In the genomic region with DNA sequence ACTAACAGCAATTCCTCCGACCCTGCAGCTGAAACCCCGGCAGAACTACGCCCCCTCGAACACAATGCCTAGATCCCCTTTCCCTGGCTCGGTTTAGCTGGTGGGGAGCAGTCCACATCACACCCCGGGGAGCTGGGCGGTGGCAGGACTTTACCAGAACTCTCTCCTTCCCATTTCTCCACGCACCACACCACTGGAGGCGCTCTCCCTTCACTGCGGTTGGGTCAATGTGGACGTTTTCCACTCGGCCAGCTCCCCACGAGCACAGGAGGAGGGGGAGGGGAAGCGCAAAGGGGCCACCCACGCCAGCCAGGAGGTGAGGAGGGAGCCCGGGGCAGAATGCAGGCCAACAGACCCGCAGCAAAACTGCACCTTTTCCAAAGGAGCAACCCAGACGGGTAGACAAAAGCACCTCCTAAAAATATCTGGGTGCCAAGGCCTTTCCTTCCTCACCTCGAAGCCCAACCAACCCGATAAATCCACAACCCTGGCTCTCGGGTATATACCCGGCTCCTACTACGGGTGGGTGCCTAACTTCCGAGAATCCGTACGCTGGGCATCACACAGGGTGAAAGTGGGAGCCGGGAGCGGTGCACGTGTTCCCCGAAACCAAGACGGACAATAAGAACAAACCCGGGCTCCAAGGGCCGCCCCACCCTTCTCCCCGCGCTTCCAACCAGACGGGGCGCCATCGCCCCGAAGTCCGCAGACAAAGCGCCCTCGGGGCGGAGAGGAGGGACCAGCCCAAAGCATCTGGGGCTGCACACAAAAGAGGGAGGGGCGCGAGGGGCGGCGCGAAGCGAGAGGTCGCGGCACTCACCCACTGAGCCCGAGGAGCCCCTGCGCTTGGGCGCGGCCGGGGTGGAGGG, we compare ENCODE assay signal across 1 cellular context.
TF ChIP-seq lines count a peak whose summit lies in the region.

No MANE protein-coding gene starts in this region.

TF ChIP-seq in HepG2, 621 proteins besides CTCF, POLR2A, EP300 and RAD21 (continued from another document and continues in another):
- TF ChIP-seq, protein P1, sequence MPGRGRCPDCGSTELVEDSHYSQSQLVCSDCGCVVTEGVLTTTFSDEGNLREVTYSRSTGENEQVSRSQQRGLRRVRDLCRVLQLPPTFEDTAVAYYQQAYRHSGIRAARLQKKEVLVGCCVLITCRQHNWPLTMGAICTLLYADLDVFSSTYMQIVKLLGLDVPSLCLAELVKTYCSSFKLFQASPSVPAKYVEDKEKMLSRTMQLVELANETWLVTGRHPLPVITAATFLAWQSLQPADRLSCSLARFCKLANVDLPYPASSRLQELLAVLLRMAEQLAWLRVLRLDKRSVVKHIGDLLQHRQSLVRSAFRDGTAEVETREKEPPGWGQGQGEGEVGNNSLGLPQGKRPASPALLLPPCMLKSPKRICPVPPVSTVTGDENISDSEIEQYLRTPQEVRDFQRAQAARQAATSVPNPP (CRISPR knock-in tag; IDR thresholded peaks at IDR 0.05), result 0 out of 2 replicates have a peak, but pooled peaks have one; percentile 57
- TF ChIP-seq, protein P2, sequence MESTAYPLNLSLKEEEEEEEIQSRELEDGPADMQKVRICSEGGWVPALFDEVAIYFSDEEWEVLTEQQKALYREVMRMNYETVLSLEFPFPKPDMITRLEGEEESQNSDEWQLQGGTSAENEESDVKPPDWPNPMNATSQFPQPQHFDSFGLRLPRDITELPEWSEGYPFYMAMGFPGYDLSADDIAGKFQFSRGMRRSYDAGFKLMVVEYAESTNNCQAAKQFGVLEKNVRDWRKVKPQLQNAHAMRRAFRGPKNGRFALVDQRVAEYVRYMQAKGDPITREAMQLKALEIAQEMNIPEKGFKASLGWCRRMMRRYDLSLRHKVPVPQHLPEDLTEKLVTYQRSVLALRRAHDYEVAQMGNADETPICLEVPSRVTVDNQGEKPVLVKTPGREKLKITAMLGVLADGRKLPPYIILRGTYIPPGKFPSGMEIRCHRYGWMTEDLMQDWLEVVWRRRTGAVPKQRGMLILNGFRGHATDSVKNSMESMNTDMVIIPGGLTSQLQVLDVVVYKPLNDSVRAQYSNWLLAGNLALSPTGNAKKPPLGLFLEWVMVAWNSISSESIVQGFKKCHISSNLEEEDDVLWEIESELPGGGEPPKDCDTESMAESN (CRISPR knock-in tag; conservative IDR thresholded peaks at IDR 0.05), result peak; percentile 78
- TF ChIP-seq, protein P3, sequence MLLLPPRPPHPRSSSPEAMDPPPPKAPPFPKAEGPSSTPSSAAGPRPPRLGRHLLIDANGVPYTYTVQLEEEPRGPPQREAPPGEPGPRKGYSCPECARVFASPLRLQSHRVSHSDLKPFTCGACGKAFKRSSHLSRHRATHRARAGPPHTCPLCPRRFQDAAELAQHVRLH (CRISPR knock-in tag; IDR thresholded peaks at IDR 0.05; ENCODE audit: borderline replicate concordance, low read depth), result peak; percentile 38
- TF ChIP-seq ZNF816 (CRISPR knock-in tag; IDR thresholded peaks at IDR 0.05; ENCODE audit: borderline replicate concordance) (peak; percentile 86), PHF5A (CRISPR knock-in tag; IDR thresholded peaks at IDR 0.05; ENCODE audit: low read depth, unreplicated experiment) (peak; percentile 13), ZNF83 (CRISPR knock-in tag; IDR thresholded peaks at IDR 0.05; ENCODE audit: borderline replicate concordance) (no peak), ZNF556 (CRISPR knock-in tag; IDR thresholded peaks at IDR 0.05; ENCODE audit: borderline replicate concordance) (peak; percentile 71; the same call in 1 of the 2 replicates), ZNF292 (CRISPR knock-in tag; IDR thresholded peaks at IDR 0.05; ENCODE audit: borderline replicate concordance, low read depth) (no peak), CCDC6 (CRISPR knock-in tag; IDR thresholded peaks at IDR 0.05) (peak; percentile 49; the same call in 1 of the 2 replicates), YY1 (IDR thresholded peaks at IDR 0.05; ENCODE audit: insufficient read depth, insufficient replicate concordance, low read depth, low read length) (peak; percentile 58), TSC22D2 (CRISPR knock-in tag; IDR thresholded peaks at IDR 0.05; ENCODE audit: borderline replicate concordance) (peak; percentile 31; the same call in 1 of the 2 replicates), SUZ12 (IDR thresholded peaks at IDR 0.05; ENCODE audit: low read depth, low read length) (0 out of 2 replicates have a peak, but pooled peaks have one; percentile 1), ZNF382 (CRISPR knock-in tag; IDR thresholded peaks at IDR 0.05; ENCODE audit: borderline replicate concordance) (no peak), TBX3 (IDR thresholded peaks at IDR 0.05; ENCODE audit: borderline replicate concordance) (0 out of 2 replicates have a peak, but pooled peaks have one; percentile 37), MATR3 (CRISPR knock-in tag; IDR thresholded peaks at IDR 0.05) (no peak), KDM3A (CRISPR knock-in tag; IDR thresholded peaks at IDR 0.05; ENCODE audit: low read depth) (no peak), GATAD2A (CRISPR knock-in tag; IDR thresholded peaks at IDR 0.05) (peak; percentile 96), ZNF235 (CRISPR knock-in tag; IDR thresholded peaks at IDR 0.05; ENCODE audit: borderline replicate concordance) (peak; percentile 43; the same call in 1 of the 2 replicates), FOXK2 (IDR thresholded peaks at IDR 0.05) (no peak)
- TF ChIP-seq, protein P4, sequence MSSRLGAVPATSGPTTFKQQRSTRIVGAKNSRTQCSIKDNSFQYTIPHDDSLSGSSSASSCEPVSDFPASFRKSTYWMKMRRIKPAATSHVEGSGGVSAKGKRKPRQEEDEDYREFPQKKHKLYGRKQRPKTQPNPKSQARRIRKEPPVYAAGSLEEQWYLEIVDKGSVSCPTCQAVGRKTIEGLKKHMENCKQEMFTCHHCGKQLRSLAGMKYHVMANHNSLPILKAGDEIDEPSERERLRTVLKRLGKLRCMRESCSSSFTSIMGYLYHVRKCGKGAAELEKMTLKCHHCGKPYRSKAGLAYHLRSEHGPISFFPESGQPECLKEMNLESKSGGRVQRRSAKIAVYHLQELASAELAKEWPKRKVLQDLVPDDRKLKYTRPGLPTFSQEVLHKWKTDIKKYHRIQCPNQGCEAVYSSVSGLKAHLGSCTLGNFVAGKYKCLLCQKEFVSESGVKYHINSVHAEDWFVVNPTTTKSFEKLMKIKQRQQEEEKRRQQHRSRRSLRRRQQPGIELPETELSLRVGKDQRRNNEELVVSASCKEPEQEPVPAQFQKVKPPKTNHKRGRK (CRISPR knock-in tag; IDR thresholded peaks at IDR 0.05), result 0 out of 2 replicates have a peak, but pooled peaks have one; percentile 49
- TF ChIP-seq, protein P5, sequence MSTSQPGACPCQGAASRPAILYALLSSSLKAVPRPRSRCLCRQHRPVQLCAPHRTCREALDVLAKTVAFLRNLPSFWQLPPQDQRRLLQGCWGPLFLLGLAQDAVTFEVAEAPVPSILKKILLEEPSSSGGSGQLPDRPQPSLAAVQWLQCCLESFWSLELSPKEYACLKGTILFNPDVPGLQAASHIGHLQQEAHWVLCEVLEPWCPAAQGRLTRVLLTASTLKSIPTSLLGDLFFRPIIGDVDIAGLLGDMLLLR (CRISPR knock-in tag; IDR thresholded peaks at IDR 0.05), result peak; percentile 81
- TF ChIP-seq, protein P6, sequence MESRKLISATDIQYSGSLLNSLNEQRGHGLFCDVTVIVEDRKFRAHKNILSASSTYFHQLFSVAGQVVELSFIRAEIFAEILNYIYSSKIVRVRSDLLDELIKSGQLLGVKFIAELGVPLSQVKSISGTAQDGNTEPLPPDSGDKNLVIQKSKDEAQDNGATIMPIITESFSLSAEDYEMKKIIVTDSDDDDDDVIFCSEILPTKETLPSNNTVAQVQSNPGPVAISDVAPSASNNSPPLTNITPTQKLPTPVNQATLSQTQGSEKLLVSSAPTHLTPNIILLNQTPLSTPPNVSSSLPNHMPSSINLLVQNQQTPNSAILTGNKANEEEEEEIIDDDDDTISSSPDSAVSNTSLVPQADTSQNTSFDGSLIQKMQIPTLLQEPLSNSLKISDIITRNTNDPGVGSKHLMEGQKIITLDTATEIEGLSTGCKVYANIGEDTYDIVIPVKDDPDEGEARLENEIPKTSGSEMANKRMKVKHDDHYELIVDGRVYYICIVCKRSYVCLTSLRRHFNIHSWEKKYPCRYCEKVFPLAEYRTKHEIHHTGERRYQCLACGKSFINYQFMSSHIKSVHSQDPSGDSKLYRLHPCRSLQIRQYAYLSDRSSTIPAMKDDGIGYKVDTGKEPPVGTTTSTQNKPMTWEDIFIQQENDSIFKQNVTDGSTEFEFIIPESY (CRISPR knock-in tag; IDR thresholded peaks at IDR 0.05), result 0 out of 2 replicates have a peak, but pooled peaks have one; percentile 46
- TF ChIP-seq, protein P7, sequence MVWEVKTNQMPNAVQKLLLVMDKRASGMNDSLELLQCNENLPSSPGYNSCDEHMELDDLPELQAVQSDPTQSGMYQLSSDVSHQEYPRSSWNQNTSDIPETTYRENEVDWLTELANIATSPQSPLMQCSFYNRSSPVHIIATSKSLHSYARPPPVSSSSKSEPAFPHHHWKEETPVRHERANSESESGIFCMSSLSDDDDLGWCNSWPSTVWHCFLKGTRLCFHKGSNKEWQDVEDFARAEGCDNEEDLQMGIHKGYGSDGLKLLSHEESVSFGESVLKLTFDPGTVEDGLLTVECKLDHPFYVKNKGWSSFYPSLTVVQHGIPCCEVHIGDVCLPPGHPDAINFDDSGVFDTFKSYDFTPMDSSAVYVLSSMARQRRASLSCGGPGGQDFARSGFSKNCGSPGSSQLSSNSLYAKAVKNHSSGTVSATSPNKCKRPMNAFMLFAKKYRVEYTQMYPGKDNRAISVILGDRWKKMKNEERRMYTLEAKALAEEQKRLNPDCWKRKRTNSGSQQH (CRISPR knock-in tag; IDR thresholded peaks at IDR 0.05; ENCODE audit: low read depth), result peak; percentile 32; the same call in 1 of the 2 replicates
- TF ChIP-seq, protein P8, sequence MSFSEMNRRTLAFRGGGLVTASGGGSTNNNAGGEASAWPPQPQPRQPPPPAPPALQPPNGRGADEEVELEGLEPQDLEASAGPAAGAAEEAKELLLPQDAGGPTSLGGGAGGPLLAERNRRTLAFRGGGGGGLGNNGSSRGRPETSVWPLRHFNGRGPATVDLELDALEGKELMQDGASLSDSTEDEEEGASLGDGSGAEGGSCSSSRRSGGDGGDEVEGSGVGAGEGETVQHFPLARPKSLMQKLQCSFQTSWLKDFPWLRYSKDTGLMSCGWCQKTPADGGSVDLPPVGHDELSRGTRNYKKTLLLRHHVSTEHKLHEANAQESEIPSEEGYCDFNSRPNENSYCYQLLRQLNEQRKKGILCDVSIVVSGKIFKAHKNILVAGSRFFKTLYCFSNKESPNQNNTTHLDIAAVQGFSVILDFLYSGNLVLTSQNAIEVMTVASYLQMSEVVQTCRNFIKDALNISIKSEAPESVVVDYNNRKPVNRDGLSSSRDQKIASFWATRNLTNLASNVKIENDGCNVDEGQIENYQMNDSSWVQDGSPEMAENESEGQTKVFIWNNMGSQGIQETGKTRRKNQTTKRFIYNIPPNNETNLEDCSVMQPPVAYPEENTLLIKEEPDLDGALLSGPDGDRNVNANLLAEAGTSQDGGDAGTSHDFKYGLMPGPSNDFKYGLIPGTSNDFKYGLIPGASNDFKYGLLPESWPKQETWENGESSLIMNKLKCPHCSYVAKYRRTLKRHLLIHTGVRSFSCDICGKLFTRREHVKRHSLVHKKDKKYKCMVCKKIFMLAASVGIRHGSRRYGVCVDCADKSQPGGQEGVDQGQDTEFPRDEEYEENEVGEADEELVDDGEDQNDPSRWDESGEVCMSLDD (CRISPR knock-in tag; IDR thresholded peaks at IDR 0.05; ENCODE audit: borderline replicate concordance), result peak; percentile 51; the same call in 1 of the 2 replicates
- TF ChIP-seq, protein P9, sequence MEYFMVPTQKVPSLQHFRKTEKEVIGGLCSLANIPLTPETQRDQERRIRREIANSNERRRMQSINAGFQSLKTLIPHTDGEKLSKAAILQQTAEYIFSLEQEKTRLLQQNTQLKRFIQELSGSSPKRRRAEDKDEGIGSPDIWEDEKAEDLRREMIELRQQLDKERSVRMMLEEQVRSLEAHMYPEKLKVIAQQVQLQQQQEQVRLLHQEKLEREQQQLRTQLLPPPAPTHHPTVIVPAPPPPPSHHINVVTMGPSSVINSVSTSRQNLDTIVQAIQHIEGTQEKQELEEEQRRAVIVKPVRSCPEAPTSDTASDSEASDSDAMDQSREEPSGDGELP (IDR thresholded peaks at IDR 0.05; ENCODE audit: borderline replicate concordance, low read depth), result peak; percentile 35; the same call in 1 of the 2 replicates
- TF ChIP-seq, protein P10, sequence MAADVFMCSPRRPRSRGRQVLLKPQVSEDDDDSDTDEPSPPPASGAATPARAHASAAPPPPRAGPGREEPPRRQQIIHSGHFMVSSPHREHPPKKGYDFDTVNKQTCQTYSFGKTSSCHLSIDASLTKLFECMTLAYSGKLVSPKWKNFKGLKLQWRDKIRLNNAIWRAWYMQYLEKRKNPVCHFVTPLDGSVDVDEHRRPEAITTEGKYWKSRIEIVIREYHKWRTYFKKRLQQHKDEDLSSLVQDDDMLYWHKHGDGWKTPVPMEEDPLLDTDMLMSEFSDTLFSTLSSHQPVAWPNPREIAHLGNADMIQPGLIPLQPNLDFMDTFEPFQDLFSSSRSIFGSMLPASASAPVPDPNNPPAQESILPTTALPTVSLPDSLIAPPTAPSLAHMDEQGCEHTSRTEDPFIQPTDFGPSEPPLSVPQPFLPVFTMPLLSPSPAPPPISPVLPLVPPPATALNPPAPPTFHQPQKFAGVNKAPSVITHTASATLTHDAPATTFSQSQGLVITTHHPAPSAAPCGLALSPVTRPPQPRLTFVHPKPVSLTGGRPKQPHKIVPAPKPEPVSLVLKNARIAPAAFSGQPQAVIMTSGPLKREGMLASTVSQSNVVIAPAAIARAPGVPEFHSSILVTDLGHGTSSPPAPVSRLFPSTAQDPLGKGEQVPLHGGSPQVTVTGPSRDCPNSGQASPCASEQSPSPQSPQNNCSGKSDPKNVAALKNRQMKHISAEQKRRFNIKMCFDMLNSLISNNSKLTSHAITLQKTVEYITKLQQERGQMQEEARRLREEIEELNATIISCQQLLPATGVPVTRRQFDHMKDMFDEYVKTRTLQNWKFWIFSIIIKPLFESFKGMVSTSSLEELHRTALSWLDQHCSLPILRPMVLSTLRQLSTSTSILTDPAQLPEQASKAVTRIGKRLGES (CRISPR knock-in tag; IDR thresholded peaks at IDR 0.05; ENCODE audit: borderline replicate concordance), result no peak; the same call in 1 of the 2 replicates
- TF ChIP-seq, protein P11, sequence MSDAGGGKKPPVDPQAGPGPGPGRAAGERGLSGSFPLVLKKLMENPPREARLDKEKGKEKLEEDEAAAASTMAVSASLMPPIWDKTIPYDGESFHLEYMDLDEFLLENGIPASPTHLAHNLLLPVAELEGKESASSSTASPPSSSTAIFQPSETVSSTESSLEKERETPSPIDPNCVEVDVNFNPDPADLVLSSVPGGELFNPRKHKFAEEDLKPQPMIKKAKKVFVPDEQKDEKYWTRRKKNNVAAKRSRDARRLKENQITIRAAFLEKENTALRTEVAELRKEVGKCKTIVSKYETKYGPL (CRISPR knock-in tag; IDR thresholded peaks at IDR 0.05), result no peak
